Comparison of ENCODE assay signal across 29 cellular contexts in genomic region chr1:51744506-51745303, GRCh38.
DNase-seq lines count a peak whose midpoint lies in the region; ATAC-seq, FAIRE-seq and TF ChIP-seq lines count a peak whose summit lies in the region.
"Had no signal": no experiment of that assay in that cellular context is flagged by ENCODE, and none has a peak within 500 bp of the region (broad histone marks: within the 10 kb centered on the region; RNA-seq: fewer than 3 reads in every experiment).

No MANE protein-coding gene starts in this region.

- H2BK120ac ChIP-seq in H1 (replicated peaks; ENCODE audit: low read depth, low read length) = no peak overlapping the region

- H2BK15ac ChIP-seq in H1 (ENCODE audit: low read length) = no peak overlapping the region

- H2AFZ ChIP-seq in Karpas-422 (ENCODE audit: low read length) = no peak overlapping the region
- no peak overlapping the region for H2AFZ ChIP-seq in H1 (ENCODE audit: low read length)

- H3K9ac ChIP-seq in Karpas-422 (ENCODE audit: low read length) = no peak overlapping the region
- no peak overlapping the region for H3K9ac ChIP-seq in H1 (replicated peaks in 1 of 4; ENCODE audit: extremely low read depth in 1 of 4, low read depth in 3 of 4, low read length in 3 of 4)

- no peak overlapping the region for H4K91ac ChIP-seq in H1 (replicated peaks; ENCODE audit: insufficient read length, low read length)

- no peak for ATAC-seq in HG03196 (IDR thresholded peaks at IDR 0.05; ENCODE audit: unreplicated experiment)
- ATAC-seq: gastroesophageal sphincter, left lobe of liver, natural killer cell, pancreas, sciatic nerve had no signal

- H3K23ac ChIP-seq in H1 (ENCODE audit: insufficient read length) = no peak overlapping the region

- H3K4ac ChIP-seq in H1 (replicated peaks; ENCODE audit: insufficient read length, low read depth, low read length) = no peak overlapping the region

- H3K18ac ChIP-seq in H1 (ENCODE audit: extremely low read depth, low read length) = no peak overlapping the region

- DNase-seq in CD4-positive, alpha-beta memory T cell = no peak
- no peak for DNase-seq in GM12892 (ENCODE audit: insufficient read length)
- DNase-seq in Karpas-422 = no peak
- no peak for DNase-seq in H1 (ENCODE audit: low read depth in 1 of 2, low spot score in 2 of 2)
- DNase-seq in activated CD8-positive, alpha-beta memory T cell treated with anti-CD3 and anti-CD28 coated beads, Interleukin-2, amount 50 U/mL, for 48 hours = no peak
- DNase-seq in effector memory CD4-positive, alpha-beta T cell = no peak
- DNase-seq in brain microvascular endothelial cell = no peak
- DNase-seq: activated CD4-positive, alpha-beta memory T cell treated with anti-CD3 and anti-CD28 coated beads for 36 hours; activated gamma-delta T cell; activated T-cell treated with anti-CD3 and anti-CD28 coated beads for 4 hours; Calu3; hippocampal formation; immature natural killer cell; natural killer cell; NCI-H2029; NCI-H2227 treated with DMSO at 0.1 percent for 48 hours; NCI-H69; pancreas; stimulated activated CD4-positive, alpha-beta T cell treated with anti-CD3 and anti-CD28 coated beads, Interleukin-15, amount 100 ng/mL, for 24 hours; tibial artery; WERI-Rb-1 had no signal

- H4K20me1 ChIP-seq in Karpas-422 (ENCODE audit: insufficient read depth, low read depth, low read length) = no peaks in the 10 kb centered on the region
- no peaks in the 10 kb centered on the region for H4K20me1 ChIP-seq in H1 (replicated peaks in 1 of 2; ENCODE audit: control insufficient read depth in 1 of 2, insufficient read depth in 2 of 2, low read length in 2 of 2)

- peaks cover 4 to 14% (median 11%) of the 10 kb centered on the region in 4 donors for H3K4me1 Mint-ChIP-seq in CD4-positive, alpha-beta memory T cell

- H2BK20ac ChIP-seq in H1 (ENCODE audit: low read length) = no peak overlapping the region

- H2BK5ac ChIP-seq in H1 (ENCODE audit: low read depth, low read length) = no peak overlapping the region

- TF ChIP-seq EP300 in H1 (IDR thresholded peaks at IDR 0.05; ENCODE audit: borderline replicate concordance in 1 of 2, low read depth in 2 of 2, low read length in 2 of 2) = no peak

- H3K4me3 ChIP-seq in CD4-positive, alpha-beta memory T cell (ENCODE audit: low read length in 2 of 2) = no peak overlapping the region
- no peak overlapping the region for H3K4me3 ChIP-seq in Karpas-422 (ENCODE audit: low read length)
- no peak overlapping the region for H3K4me3 ChIP-seq in H1 (ENCODE audit: extremely low read depth in 1 of 4, insufficient read depth in 2 of 4, low read depth in 3 of 4, low read length in 4 of 4)
- no peak overlapping the region for H3K4me3 ChIP-seq in effector memory CD4-positive, alpha-beta T cell (ENCODE audit: insufficient read depth, low read depth, low read length, poor library complexity, severe bottlenecking)
- no peak overlapping the region for H3K4me3 ChIP-seq in brain microvascular endothelial cell (ENCODE audit: low read depth, low read length)
- H3K4me3 ChIP-seq: coronary artery, gastroesophageal sphincter, pancreas, tibial artery had no signal

- H3K4me2 ChIP-seq in Karpas-422 (ENCODE audit: low read depth, low read length, poor library complexity, severe bottlenecking) (no peak overlapping the region), H1 (ENCODE audit: insufficient read depth in 1 of 2, low read depth in 2 of 2, low read length in 2 of 2) (no peak overlapping the region)

- H3K36me3 Mint-ChIP-seq in CD4-positive, alpha-beta memory T cell = peaks cover 18 to 23% of the 10 kb centered on the region in 2 donors
- H3K36me3 Mint-ChIP-seq: natural killer cell had no signal

- 75% methylated on average over 4 of the region's 4 CpGs; no CpG with 5 or more reads in 1 of the 2 experiments for WGBS in H1 (ENCODE audit: extremely low coverage in 1 of 2, insufficient coverage in 1 of 2, insufficient read length in 1 of 2, insufficient replicate concordance in 2 of 2, low coverage in 1 of 2, low lambda C conversion rate in 2 of 2, missing lambda C conversion rate in 1 of 2), 2 experiments

- in situ Hi-C loops in brain microvascular endothelial cell (cut with HindIII; ENCODE audit: low pct_ligation_motif_present, low sequenced_read_pairs) = no loop called here

- H3K27me3 ChIP-seq in CD4-positive, alpha-beta memory T cell (ENCODE audit: insufficient read depth, low read length) = no peaks in the 10 kb centered on the region
- no peaks in the 10 kb centered on the region for H3K27me3 ChIP-seq in Karpas-422 (ENCODE audit: low read length)
- H3K27me3 ChIP-seq in H1 (replicated peaks in 1 of 4; ENCODE audit: control insufficient read depth in 3 of 4, extremely low read depth in 1 of 4, insufficient read depth in 3 of 4, low read length in 3 of 4) = no peaks in the 10 kb centered on the region
- no peaks in the 10 kb centered on the region for H3K27me3 ChIP-seq in effector memory CD4-positive, alpha-beta T cell (replicated peaks; ENCODE audit: control insufficient read depth, insufficient read depth, low read length, poor library complexity, severe bottlenecking)
- H3K27me3 ChIP-seq in brain microvascular endothelial cell (replicated peaks) = no peaks in the 10 kb centered on the region
- H3K27me3 ChIP-seq: gastroesophageal sphincter, pancreas, tibial artery had no signal

- H3K27ac ChIP-seq in CD4-positive, alpha-beta memory T cell (ENCODE audit: low read depth, low read length) = no peak overlapping the region
- H3K27ac ChIP-seq in Karpas-422 (ENCODE audit: low read length) = peak overlapping the region; percentile 2; the same call in 1 of the 2 replicates
- no peak overlapping the region for H3K27ac ChIP-seq in H1 (ENCODE audit: low read depth, low read length)
- H3K27ac ChIP-seq in effector memory CD4-positive, alpha-beta T cell (ENCODE audit: insufficient read depth, low read length, poor library complexity, severe bottlenecking) = no peak overlapping the region
- H3K27ac ChIP-seq in brain microvascular endothelial cell = no peak overlapping the region
- H3K27ac ChIP-seq: C4-2B, gastroesophageal sphincter, pancreas, WERI-Rb-1 had no signal

- peak overlapping the region in 5 of 7 donors; percentile 5 to 47 (median 8) for H3K27ac Mint-ChIP-seq in CD4-positive, alpha-beta memory T cell
- H3K27ac Mint-ChIP-seq: activated CD4-positive, alpha-beta memory T cell treated with anti-CD3 and anti-CD28 coated beads for 36 hours; immature natural killer cell; stimulated activated naive CD8-positive, alpha-beta T cell treated with anti-CD3 and anti-CD28 coated beads, Interleukin-15, Interleukin-2, amounts not matched to agents 100 ng/mL and 50 ng/mL, for 24 hours had no signal

- no peak overlapping the region for H3K14ac ChIP-seq in H1 (ENCODE audit: insufficient read length)

- FAIRE-seq in GM12892 (lab: Jason Lieb, UNC) (peak; percentile 77), H1 (lab: Jason Lieb, UNC) (peak; percentile 57)

- H3K27me3 Mint-ChIP-seq in CD4-positive, alpha-beta memory T cell = no peaks in the 10 kb centered on the region
- H3K27me3 Mint-ChIP-seq: activated CD4-positive, alpha-beta memory T cell treated with anti-CD3 and anti-CD28 coated beads for 36 hours; brain; stimulated activated naive CD8-positive, alpha-beta T cell treated with anti-CD3 and anti-CD28 coated beads, Interleukin-15, Interleukin-2, amounts not matched to agents 100 ng/mL and 50 ng/mL, for 24 hours had no signal

- H3K36me3 ChIP-seq in CD4-positive, alpha-beta memory T cell (ENCODE audit: insufficient read depth, low read length) = no peaks in the 10 kb centered on the region
- peaks cover 7% of the 10 kb centered on the region; the same call in 1 of the 2 replicates for H3K36me3 ChIP-seq in Karpas-422 (ENCODE audit: insufficient read depth, low read length)
- H3K36me3 ChIP-seq in H1 (ENCODE audit: control insufficient read depth in 2 of 4, insufficient read depth in 4 of 4, low read length in 3 of 4) = no peaks in the 10 kb centered on the region; a peak in 1 of 8 replicates
- H3K36me3 ChIP-seq in effector memory CD4-positive, alpha-beta T cell (ENCODE audit: control insufficient read depth, insufficient read depth, low read length) = peaks cover 3% of the 10 kb centered on the region
- no peaks in the 10 kb centered on the region for H3K36me3 ChIP-seq in brain microvascular endothelial cell (replicated peaks)
- H3K36me3 ChIP-seq: WERI-Rb-1 had no signal

- H3K79me1 ChIP-seq in H1 (ENCODE audit: low read depth, low read length) = no peaks in the 10 kb centered on the region; the same call in 1 of the 2 replicates

- H3K23me2 ChIP-seq in H1 (ENCODE audit: low read depth, low read length) = no peaks in the 10 kb centered on the region; the same call in 1 of the 2 replicates

- POLR2A ChIA-PET in CD4-positive, alpha-beta memory T cell (lab: Charles Lee; ENCODE audit: partially characterized antibody) = no interaction called here
- POLR2A ChIA-PET in H1 (lab: Charles Lee; ENCODE audit: partially characterized antibody) = no interaction called here

- no peaks in the 10 kb centered on the region for H3K4me1 ChIP-seq in CD4-positive, alpha-beta memory T cell (ENCODE audit: insufficient read depth, low read length)
- H3K4me1 ChIP-seq in Karpas-422 (ENCODE audit: low read length) = peaks cover 28% of the 10 kb centered on the region
- H3K4me1 ChIP-seq in H1 (replicated peaks in 1 of 4; ENCODE audit: control insufficient read depth in 3 of 4, insufficient read depth in 4 of 4, low read length in 3 of 4) = no peaks in the 10 kb centered on the region; a peak in 1 of 7 replicates
- H3K4me1 ChIP-seq in effector memory CD4-positive, alpha-beta T cell (ENCODE audit: control insufficient read depth, insufficient read depth, low read length, poor library complexity, severe bottlenecking) = no peaks in the 10 kb centered on the region

- H3K79me2 ChIP-seq in Karpas-422 (ENCODE audit: low read length) = peaks cover 69% of the 10 kb centered on the region
- H3K79me2 ChIP-seq in H1 (ENCODE audit: control insufficient read depth in 1 of 2, insufficient read depth in 2 of 2, low read length in 2 of 2) = peaks cover 0 to 8% of the 10 kb centered on the region in 2 experiments; a peak in 2 of 4 replicates

- no peak overlapping the region for H2AK5ac ChIP-seq in H1 (ENCODE audit: low read depth, low read length)

- TF ChIP-seq CTCF in H1 (IDR thresholded peaks at IDR 0.05; ENCODE audit: control extremely low read depth in 1 of 3, insufficient read depth in 1 of 3, low read depth in 1 of 3, low read length in 3 of 3) (no peak), brain microvascular endothelial cell (IDR thresholded peaks at IDR 0.05; ENCODE audit: low read depth, low read length, missing control alignments) (no peak)

- no peak for TF ChIP-seq RAD21 in H1 (IDR thresholded peaks at IDR 0.05 in 1 of 2, conservative IDR thresholded peaks at IDR 0.05 in 1 of 2; ENCODE audit: low read depth in 2 of 2, low read length in 2 of 2)

- H3K4me3 Mint-ChIP-seq in CD4-positive, alpha-beta memory T cell = no peak overlapping the region
- H3K4me3 Mint-ChIP-seq: activated CD4-positive, alpha-beta memory T cell treated with anti-CD3 and anti-CD28 coated beads for 36 hours; brain; immature natural killer cell; natural killer cell; stimulated activated naive CD8-positive, alpha-beta T cell treated with anti-CD3 and anti-CD28 coated beads, Interleukin-15, Interleukin-2, amounts not matched to agents 100 ng/mL and 50 ng/mL, for 24 hours had no signal

- TF ChIP-seq POLR2A in GM12892 (IDR thresholded peaks at IDR 0.05; ENCODE audit: low read depth, low read length) (no peak), H1 (IDR thresholded peaks at IDR 0.05; ENCODE audit: control extremely low read depth in 1 of 2, low read depth in 2 of 2, low read length in 2 of 2) (no peak)

- no peak overlapping the region for H4K5ac ChIP-seq in H1 (ENCODE audit: insufficient read length, low read depth, low read length)

- H3K9me3 Mint-ChIP-seq in CD4-positive, alpha-beta memory T cell = peaks cover 0 to 1% (median 0%) of the 10 kb centered on the region in 8 donors
- H3K9me3 Mint-ChIP-seq: activated CD4-positive, alpha-beta memory T cell treated with anti-CD3 and anti-CD28 coated beads for 36 hours; brain; immature natural killer cell; natural killer cell; stimulated activated naive CD8-positive, alpha-beta T cell treated with anti-CD3 and anti-CD28 coated beads, Interleukin-15, Interleukin-2, amounts not matched to agents 100 ng/mL and 50 ng/mL, for 24 hours had no signal

- intact Hi-C loops in CD4-positive, alpha-beta memory T cell (cut with micrococcal nuclease) = no loop called here

- H3K9me3 ChIP-seq in CD4-positive, alpha-beta memory T cell (ENCODE audit: control insufficient read depth in 1 of 2, low read length in 2 of 2) = no peaks in the 10 kb centered on the region
- H3K9me3 ChIP-seq in Karpas-422 (ENCODE audit: low read length) = no peaks in the 10 kb centered on the region
- H3K9me3 ChIP-seq in H1 (ENCODE audit: insufficient read depth in 2 of 2, low read depth in 1 of 2, low read length in 1 of 2) = no peaks in the 10 kb centered on the region
- H3K9me3 ChIP-seq in effector memory CD4-positive, alpha-beta T cell (ENCODE audit: control insufficient read depth, low read length) = no peaks in the 10 kb centered on the region
- H3K9me3 ChIP-seq: gastroesophageal sphincter, pancreas, tibial artery had no signal

- H3K56ac ChIP-seq in H1 (replicated peaks; ENCODE audit: insufficient read length, low read depth, low read length) = no peak overlapping the region

- CTCF ChIA-PET in CD4-positive, alpha-beta memory T cell (lab: Charles Lee; ENCODE audit: partially characterized antibody) = no interaction called here
- CTCF ChIA-PET in H1 (lab: Charles Lee; ENCODE audit: partially characterized antibody) = no interaction called here

- no peak overlapping the region for H2BK12ac ChIP-seq in H1 (ENCODE audit: low read depth, low read length)

- H4K8ac ChIP-seq in H1 (ENCODE audit: extremely low read depth, insufficient read depth, low read length) = no peak overlapping the region

- H3K9me2 ChIP-seq in Karpas-422 (replicated peaks; ENCODE audit: insufficient read depth, low read length) = no peaks in the 10 kb centered on the region
